8 cellular contexts compared by ENCODE assay signal in genomic region chr21:39215078-39215477, GRCh38.
"Had no signal": no experiment of that assay in that cellular context is flagged by ENCODE, and none has a peak within 500 bp of the region (broad histone marks: within the 10 kb centered on the region; RNA-seq: fewer than 3 reads in every experiment).

No MANE protein-coding gene starts in this region.

- H3K4me1 ChIP-seq: HAP-1 had no signal

- DNase-seq: H7, HFFc6, Karpas-422, KBM-7 had no signal

- H3K9ac ChIP-seq: KMS-11 had no signal

- H3K27ac ChIP-seq: KMS-11 had no signal

- H3K9me3 ChIP-seq: HAP-1 had no signal

- ATAC-seq: HCT116 had no signal

- H3K9me3 Mint-ChIP-seq: HFFc6 had no signal

- H3K27ac Mint-ChIP-seq: HFFc6 had no signal

- H3K4me3 ChIP-seq: HAP-1 had no signal

- H3K4me2 ChIP-seq: KMS-11 had no signal

- H3K4me3 Mint-ChIP-seq: HFFc6 had no signal

- FAIRE-seq: HTR-8/SVneo had no signal
